9 cellular contexts compared by ENCODE assay signal in genomic region chr15:38084289-38084688, GRCh38.
A peak's percentile ranks its signal among the peaks of the same experiment; 100 is the strongest.
DNase-seq lines count a peak whose midpoint lies in the region; ATAC-seq and TF ChIP-seq lines count a peak whose summit lies in the region.
"Had no signal": no experiment of that assay in that cellular context is flagged by ENCODE, and none has a peak within 500 bp of the region (broad histone marks: within the 10 kb centered on the region; RNA-seq: fewer than 3 reads in every experiment).

No MANE protein-coding gene starts in this region.

- no peak overlapping the region for H3K4me3 Mint-ChIP-seq in activated CD8-positive, alpha-beta T cell treated with anti-CD3 and anti-CD28 coated beads, Interleukin-2, amount 10 ng/mL, durations not matched to agents 7 days and 5 days
- no peak overlapping the region for H3K4me3 Mint-ChIP-seq in activated CD4-positive, alpha-beta T cell treated with anti-CD3 and anti-CD28 coated beads, Interleukin-2, amount 10 ng/mL, durations not matched to agents 7 days and 5 days

- no peaks in the 10 kb centered on the region for H3K4me1 ChIP-seq in prostate gland (replicated peaks)

- no peaks in the 10 kb centered on the region for H3K27me3 ChIP-seq in prostate gland (replicated peaks; ENCODE audit: insufficient read depth)

- no peaks in the 10 kb centered on the region for H3K36me3 ChIP-seq in prostate gland

- TF ChIP-seq CTCF in prostate gland (IDR thresholded peaks at IDR 0.05) = no peak

- ATAC-seq in GM19372 (IDR thresholded peaks at IDR 0.05; ENCODE audit: low read depth, unreplicated experiment) (peak; percentile 64), HG03175 (IDR thresholded peaks at IDR 0.05; ENCODE audit: unreplicated experiment) (peak; percentile 77)
- ATAC-seq in activated CD8-positive, alpha-beta T cell treated with anti-CD3 and anti-CD28 coated beads, Interleukin-2, amount 10 ng/mL, durations not matched to agents 7 days and 5 days = peak; percentile 85

- intact Hi-C loops in prostate gland (cut with DNase I) = no loop called here

- no peak overlapping the region for H3K27ac ChIP-seq in prostate gland

- H3K27ac Mint-ChIP-seq in activated CD8-positive, alpha-beta T cell treated with anti-CD3 and anti-CD28 coated beads, Interleukin-2, amount 10 ng/mL, durations not matched to agents 7 days and 5 days = no peak overlapping the region
- H3K27ac Mint-ChIP-seq in activated CD4-positive, alpha-beta T cell treated with anti-CD3 and anti-CD28 coated beads, Interleukin-2, amount 10 ng/mL, durations not matched to agents 7 days and 5 days = no peak overlapping the region

- H3K36me3 Mint-ChIP-seq in activated CD8-positive, alpha-beta T cell treated with anti-CD3 and anti-CD28 coated beads, Interleukin-2, amount 10 ng/mL, durations not matched to agents 7 days and 5 days (ENCODE audit: low read depth) = no peaks in the 10 kb centered on the region
- no peaks in the 10 kb centered on the region for H3K36me3 Mint-ChIP-seq in activated CD4-positive, alpha-beta T cell treated with anti-CD3 and anti-CD28 coated beads, Interleukin-2, amount 10 ng/mL, durations not matched to agents 7 days and 5 days (ENCODE audit: low read depth)

- H3K27me3 Mint-ChIP-seq in activated CD8-positive, alpha-beta T cell treated with anti-CD3 and anti-CD28 coated beads, Interleukin-2, amount 10 ng/mL, durations not matched to agents 7 days and 5 days (ENCODE audit: low read depth) = peaks cover 51% of the 10 kb centered on the region
- peaks cover 43% of the 10 kb centered on the region for H3K27me3 Mint-ChIP-seq in activated CD4-positive, alpha-beta T cell treated with anti-CD3 and anti-CD28 coated beads, Interleukin-2, amount 10 ng/mL, durations not matched to agents 7 days and 5 days

- no peaks in the 10 kb centered on the region for H3K9me3 ChIP-seq in prostate gland

- peaks cover 3% of the 10 kb centered on the region for H3K9me3 Mint-ChIP-seq in activated CD8-positive, alpha-beta T cell treated with anti-CD3 and anti-CD28 coated beads, Interleukin-2, amount 10 ng/mL, durations not matched to agents 7 days and 5 days (ENCODE audit: insufficient read depth)
- H3K9me3 Mint-ChIP-seq in activated CD4-positive, alpha-beta T cell treated with anti-CD3 and anti-CD28 coated beads, Interleukin-2, amount 10 ng/mL, durations not matched to agents 7 days and 5 days = no peaks in the 10 kb centered on the region

- no peak overlapping the region for H3K4me3 ChIP-seq in prostate gland

- peaks cover 28% of the 10 kb centered on the region for H3K4me1 Mint-ChIP-seq in activated CD8-positive, alpha-beta T cell treated with anti-CD3 and anti-CD28 coated beads, Interleukin-2, amount 10 ng/mL, durations not matched to agents 7 days and 5 days (ENCODE audit: low read depth)
- peaks cover 13% of the 10 kb centered on the region for H3K4me1 Mint-ChIP-seq in activated CD4-positive, alpha-beta T cell treated with anti-CD3 and anti-CD28 coated beads, Interleukin-2, amount 10 ng/mL, durations not matched to agents 7 days and 5 days

- TF ChIP-seq POLR2A in prostate gland (IDR thresholded peaks at IDR 0.05) = no peak

- CTCF ChIA-PET in activated CD8-positive, alpha-beta T cell treated with anti-CD3 and anti-CD28 coated beads, Interleukin-2, amount 10 ng/mL, durations not matched to agents 7 days and 5 days (lab: Charles Lee) = interaction anchor here (0.8 to 1.3 kb wide), 3 partner anchors 26 to 616 kb away, joined by 3 read pairs; no protein-coding TSS in a partner anchor
- CTCF ChIA-PET in activated CD4-positive, alpha-beta T cell treated with anti-CD3 and anti-CD28 coated beads, Interleukin-2, amount 10 ng/mL, durations not matched to agents 7 days and 5 days (lab: Charles Lee) = interaction anchor here (0.7 to 1.3 kb wide), 3 partner anchors 24 to 356 kb away, joined by 3 read pairs; no protein-coding TSS in a partner anchor

- peak; percentile 42 for DNase-seq in Ammon's horn (ENCODE audit: low spot score)
- peak; percentile 37 for DNase-seq in activated CD8-positive, alpha-beta T cell treated with anti-CD3 and anti-CD28 coated beads, Interleukin-2, amount 10 ng/mL, durations not matched to agents 7 days and 5 days
- no peak for DNase-seq in NCI-H1092 (lab: John Stamatoyannopoulos, UW)
- DNase-seq in prostate gland (ENCODE audit: low spot score) = no peak
- no peak for DNase-seq in activated CD8-positive, alpha-beta memory T cell treated with anti-CD3 and anti-CD28 coated beads, Interleukin-2, amount 50 U/mL, for 4 hours
- no peak for DNase-seq in activated CD4-positive, alpha-beta T cell treated with anti-CD3 and anti-CD28 coated beads, Interleukin-2, amount 10 ng/mL, durations not matched to agents 7 days and 5 days
- DNase-seq: kidney had no signal

- POLR2A ChIA-PET in activated CD8-positive, alpha-beta T cell treated with anti-CD3 and anti-CD28 coated beads, Interleukin-2, amount 10 ng/mL, durations not matched to agents 7 days and 5 days (lab: Charles Lee) = interaction anchor here (1.1 kb wide), 1 partner anchor 15 kb away, joined by 5 read pairs; no protein-coding TSS in a partner anchor
- POLR2A ChIA-PET in activated CD4-positive, alpha-beta T cell treated with anti-CD3 and anti-CD28 coated beads, Interleukin-2, amount 10 ng/mL, durations not matched to agents 7 days and 5 days (lab: Charles Lee) = no interaction called here

Comparison
In these comparisons a context has a peak if more than half of its experiments do, and no peak if none do; other contexts are left out.
1. DNase-seq: peak in Ammon's horn (single experiment) and activated CD8-positive, alpha-beta T cell treated with anti-CD3 and anti-CD28 coated beads, Interleukin-2, amount 10 ng/mL, durations not matched to agents 7 days and 5 days (single experiment); none in NCI-H1092 (single experiment), prostate gland (single experiment), activated CD8-positive, alpha-beta memory T cell treated with anti-CD3 and anti-CD28 coated beads, Interleukin-2, amount 50 U/mL, for 4 hours (single experiment) and activated CD4-positive, alpha-beta T cell treated with anti-CD3 and anti-CD28 coated beads, Interleukin-2, amount 10 ng/mL, durations not matched to agents 7 days and 5 days (single experiment).
2. Peak in every context shown above with its lines, with median percentiles within 50 percentile points of each other: ATAC-seq.